In the genomic region with DNA sequence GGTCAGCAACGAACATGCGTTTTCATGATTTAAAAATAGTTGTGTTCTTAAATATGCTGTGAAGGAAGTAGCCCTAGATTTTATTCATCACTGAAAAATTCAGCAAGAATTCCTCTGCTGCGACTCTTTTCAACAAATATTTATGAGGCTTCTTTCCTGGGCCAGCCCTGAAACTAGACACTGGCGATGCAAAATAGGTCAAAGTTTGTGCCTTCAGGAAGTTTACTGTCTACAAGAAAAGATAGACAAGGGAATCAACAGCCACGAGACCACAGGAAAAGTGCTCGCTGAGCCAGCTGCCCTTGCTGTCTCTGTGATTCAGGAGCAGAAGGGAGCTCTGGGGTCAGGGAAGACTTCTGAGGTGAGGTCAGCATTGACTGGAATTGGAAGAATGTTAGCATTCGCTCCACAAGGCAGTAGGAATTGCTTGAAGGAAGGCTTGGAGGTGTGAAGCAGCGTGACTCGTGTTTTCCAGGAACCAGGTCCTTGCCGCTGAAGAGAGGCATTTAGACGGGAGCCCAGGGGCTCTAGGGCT, we compare ENCODE assay signal across 1 cellular context.
TF ChIP-seq lines count a peak whose summit lies in the region.

No MANE protein-coding gene starts in this region.

TF ChIP-seq in K562, 482 proteins besides CTCF, POLR2A, EP300 and RAD21:
- TF ChIP-seq FOXK2 (conservative IDR thresholded peaks at IDR 0.05 in 1 of 2, IDR thresholded peaks at IDR 0.05 in 1 of 2; ENCODE audit: low read depth in 2 of 2) = no peak
- peak; percentile 94 for TF ChIP-seq L3MBTL2 (IDR thresholded peaks at IDR 0.05)
- TF ChIP-seq, protein P1, sequence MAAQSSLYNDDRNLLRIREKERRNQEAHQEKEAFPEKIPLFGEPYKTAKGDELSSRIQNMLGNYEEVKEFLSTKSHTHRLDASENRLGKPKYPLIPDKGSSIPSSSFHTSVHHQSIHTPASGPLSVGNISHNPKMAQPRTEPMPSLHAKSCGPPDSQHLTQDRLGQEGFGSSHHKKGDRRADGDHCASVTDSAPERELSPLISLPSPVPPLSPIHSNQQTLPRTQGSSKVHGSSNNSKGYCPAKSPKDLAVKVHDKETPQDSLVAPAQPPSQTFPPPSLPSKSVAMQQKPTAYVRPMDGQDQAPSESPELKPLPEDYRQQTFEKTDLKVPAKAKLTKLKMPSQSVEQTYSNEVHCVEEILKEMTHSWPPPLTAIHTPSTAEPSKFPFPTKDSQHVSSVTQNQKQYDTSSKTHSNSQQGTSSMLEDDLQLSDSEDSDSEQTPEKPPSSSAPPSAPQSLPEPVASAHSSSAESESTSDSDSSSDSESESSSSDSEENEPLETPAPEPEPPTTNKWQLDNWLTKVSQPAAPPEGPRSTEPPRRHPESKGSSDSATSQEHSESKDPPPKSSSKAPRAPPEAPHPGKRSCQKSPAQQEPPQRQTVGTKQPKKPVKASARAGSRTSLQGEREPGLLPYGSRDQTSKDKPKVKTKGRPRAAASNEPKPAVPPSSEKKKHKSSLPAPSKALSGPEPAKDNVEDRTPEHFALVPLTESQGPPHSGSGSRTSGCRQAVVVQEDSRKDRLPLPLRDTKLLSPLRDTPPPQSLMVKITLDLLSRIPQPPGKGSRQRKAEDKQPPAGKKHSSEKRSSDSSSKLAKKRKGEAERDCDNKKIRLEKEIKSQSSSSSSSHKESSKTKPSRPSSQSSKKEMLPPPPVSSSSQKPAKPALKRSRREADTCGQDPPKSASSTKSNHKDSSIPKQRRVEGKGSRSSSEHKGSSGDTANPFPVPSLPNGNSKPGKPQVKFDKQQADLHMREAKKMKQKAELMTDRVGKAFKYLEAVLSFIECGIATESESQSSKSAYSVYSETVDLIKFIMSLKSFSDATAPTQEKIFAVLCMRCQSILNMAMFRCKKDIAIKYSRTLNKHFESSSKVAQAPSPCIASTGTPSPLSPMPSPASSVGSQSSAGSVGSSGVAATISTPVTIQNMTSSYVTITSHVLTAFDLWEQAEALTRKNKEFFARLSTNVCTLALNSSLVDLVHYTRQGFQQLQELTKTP (IDR thresholded peaks at IDR 0.05; ENCODE audit: low read depth in 1 of 2, partially characterized antibody in 2 of 2) = peak in 1 of 2 experiments; percentile 60
- TF ChIP-seq FOS (IDR thresholded peaks at IDR 0.05; ENCODE audit: extremely low read depth, insufficient read length) = no peak
- 0 out of 2 replicates have a peak, but pooled peaks have one; percentile 17 for TF ChIP-seq FOSL1 (tag; conservative IDR thresholded peaks at IDR 0.05)
- no peak for TF ChIP-seq ZNF41 (CRISPR knock-in tag; conservative IDR thresholded peaks at IDR 0.05)
- TF ChIP-seq, protein P2, sequence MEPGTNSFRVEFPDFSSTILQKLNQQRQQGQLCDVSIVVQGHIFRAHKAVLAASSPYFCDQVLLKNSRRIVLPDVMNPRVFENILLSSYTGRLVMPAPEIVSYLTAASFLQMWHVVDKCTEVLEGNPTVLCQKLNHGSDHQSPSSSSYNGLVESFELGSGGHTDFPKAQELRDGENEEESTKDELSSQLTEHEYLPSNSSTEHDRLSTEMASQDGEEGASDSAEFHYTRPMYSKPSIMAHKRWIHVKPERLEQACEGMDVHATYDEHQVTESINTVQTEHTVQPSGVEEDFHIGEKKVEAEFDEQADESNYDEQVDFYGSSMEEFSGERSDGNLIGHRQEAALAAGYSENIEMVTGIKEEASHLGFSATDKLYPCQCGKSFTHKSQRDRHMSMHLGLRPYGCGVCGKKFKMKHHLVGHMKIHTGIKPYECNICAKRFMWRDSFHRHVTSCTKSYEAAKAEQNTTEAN (CRISPR knock-in tag; IDR thresholded peaks at IDR 0.05) = no peak
- TF ChIP-seq STAT5A (IDR thresholded peaks at IDR 0.05; ENCODE audit: borderline replicate concordance, low read length) = peak; percentile 46
- no peak for TF ChIP-seq SAP30 (IDR thresholded peaks at IDR 0.05; ENCODE audit: borderline replicate concordance, insufficient read depth, low read depth, low read length, poor library complexity, severe bottlenecking)
- TF ChIP-seq PPARD (CRISPR knock-in tag; IDR thresholded peaks at IDR 0.05) = no peak
- TF ChIP-seq TEAD4 (IDR thresholded peaks at IDR 0.05; ENCODE audit: low read length) = no peak
- TF ChIP-seq TEAD4 (CRISPR knock-in tag; IDR thresholded peaks at IDR 0.05; ENCODE audit: borderline replicate concordance) = no peak
- TF ChIP-seq, protein P3, sequence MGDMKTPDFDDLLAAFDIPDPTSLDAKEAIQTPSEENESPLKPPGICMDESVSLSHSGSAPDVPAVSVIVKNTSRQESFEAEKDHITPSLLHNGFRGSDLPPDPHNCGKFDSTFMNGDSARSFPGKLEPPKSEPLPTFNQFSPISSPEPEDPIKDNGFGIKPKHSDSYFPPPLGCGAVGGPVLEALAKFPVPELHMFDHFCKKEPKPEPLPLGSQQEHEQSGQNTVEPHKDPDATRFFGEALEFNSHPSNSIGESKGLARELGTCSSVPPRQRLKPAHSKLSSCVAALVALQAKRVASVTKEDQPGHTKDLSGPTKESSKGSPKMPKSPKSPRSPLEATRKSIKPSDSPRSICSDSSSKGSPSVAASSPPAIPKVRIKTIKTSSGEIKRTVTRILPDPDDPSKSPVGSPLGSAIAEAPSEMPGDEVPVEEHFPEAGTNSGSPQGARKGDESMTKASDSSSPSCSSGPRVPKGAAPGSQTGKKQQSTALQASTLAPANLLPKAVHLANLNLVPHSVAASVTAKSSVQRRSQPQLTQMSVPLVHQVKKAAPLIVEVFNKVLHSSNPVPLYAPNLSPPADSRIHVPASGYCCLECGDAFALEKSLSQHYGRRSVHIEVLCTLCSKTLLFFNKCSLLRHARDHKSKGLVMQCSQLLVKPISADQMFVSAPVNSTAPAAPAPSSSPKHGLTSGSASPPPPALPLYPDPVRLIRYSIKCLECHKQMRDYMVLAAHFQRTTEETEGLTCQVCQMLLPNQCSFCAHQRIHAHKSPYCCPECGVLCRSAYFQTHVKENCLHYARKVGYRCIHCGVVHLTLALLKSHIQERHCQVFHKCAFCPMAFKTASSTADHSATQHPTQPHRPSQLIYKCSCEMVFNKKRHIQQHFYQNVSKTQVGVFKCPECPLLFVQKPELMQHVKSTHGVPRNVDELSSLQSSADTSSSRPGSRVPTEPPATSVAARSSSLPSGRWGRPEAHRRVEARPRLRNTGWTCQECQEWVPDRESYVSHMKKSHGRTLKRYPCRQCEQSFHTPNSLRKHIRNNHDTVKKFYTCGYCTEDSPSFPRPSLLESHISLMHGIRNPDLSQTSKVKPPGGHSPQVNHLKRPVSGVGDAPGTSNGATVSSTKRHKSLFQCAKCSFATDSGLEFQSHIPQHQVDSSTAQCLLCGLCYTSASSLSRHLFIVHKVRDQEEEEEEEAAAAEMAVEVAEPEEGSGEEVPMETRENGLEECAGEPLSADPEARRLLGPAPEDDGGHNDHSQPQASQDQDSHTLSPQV (IDR thresholded peaks at IDR 0.05) = peak; percentile 68
- TF ChIP-seq, protein P4, sequence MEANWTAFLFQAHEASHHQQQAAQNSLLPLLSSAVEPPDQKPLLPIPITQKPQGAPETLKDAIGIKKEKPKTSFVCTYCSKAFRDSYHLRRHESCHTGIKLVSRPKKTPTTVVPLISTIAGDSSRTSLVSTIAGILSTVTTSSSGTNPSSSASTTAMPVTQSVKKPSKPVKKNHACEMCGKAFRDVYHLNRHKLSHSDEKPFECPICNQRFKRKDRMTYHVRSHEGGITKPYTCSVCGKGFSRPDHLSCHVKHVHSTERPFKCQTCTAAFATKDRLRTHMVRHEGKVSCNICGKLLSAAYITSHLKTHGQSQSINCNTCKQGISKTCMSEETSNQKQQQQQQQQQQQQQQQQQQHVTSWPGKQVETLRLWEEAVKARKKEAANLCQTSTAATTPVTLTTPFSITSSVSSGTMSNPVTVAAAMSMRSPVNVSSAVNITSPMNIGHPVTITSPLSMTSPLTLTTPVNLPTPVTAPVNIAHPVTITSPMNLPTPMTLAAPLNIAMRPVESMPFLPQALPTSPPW (CRISPR knock-in tag; IDR thresholded peaks at IDR 0.05) = no peak
- peak; percentile 54 for TF ChIP-seq SMAD4 (CRISPR knock-in tag; conservative IDR thresholded peaks at IDR 0.05)
- no peak for TF ChIP-seq ZNF232 (CRISPR knock-in tag; IDR thresholded peaks at IDR 0.05)
- 0 out of 2 replicates have a peak, but pooled peaks have one; percentile 13 for TF ChIP-seq JUND (IDR thresholded peaks at IDR 0.05; ENCODE audit: borderline replicate concordance, low read depth, low read length)
- peak; percentile 36; the same call in 2 of the 3 replicates for TF ChIP-seq JUND (tag; IDR thresholded peaks at IDR 0.05; ENCODE audit: borderline replicate concordance, low read depth, low read length)
- no peak for TF ChIP-seq POLR2H (tag; IDR thresholded peaks at IDR 0.05; ENCODE audit: low read depth)
- TF ChIP-seq, protein P5, sequence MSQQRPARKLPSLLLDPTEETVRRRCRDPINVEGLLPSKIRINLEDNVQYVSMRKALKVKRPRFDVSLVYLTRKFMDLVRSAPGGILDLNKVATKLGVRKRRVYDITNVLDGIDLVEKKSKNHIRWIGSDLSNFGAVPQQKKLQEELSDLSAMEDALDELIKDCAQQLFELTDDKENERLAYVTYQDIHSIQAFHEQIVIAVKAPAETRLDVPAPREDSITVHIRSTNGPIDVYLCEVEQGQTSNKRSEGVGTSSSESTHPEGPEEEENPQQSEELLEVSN (IDR thresholded peaks at IDR 0.05; ENCODE audit: borderline replicate concordance in 1 of 2, extremely low read depth in 1 of 2, insufficient read depth in 1 of 2, insufficient read length in 1 of 2, low read depth in 1 of 2, low read length in 1 of 2, poor library complexity in 1 of 2, severe bottlenecking in 1 of 2) = peak; percentile 68 to 80
- TF ChIP-seq POLR2AphosphoS5 (IDR thresholded peaks at IDR 0.05; ENCODE audit: control insufficient read depth, insufficient read depth, low read depth, low read length) = no peak
- TF ChIP-seq NFIC (IDR thresholded peaks at IDR 0.05) = peak; percentile 55; the same call in 1 of the 2 replicates
- TF ChIP-seq, protein P6, sequence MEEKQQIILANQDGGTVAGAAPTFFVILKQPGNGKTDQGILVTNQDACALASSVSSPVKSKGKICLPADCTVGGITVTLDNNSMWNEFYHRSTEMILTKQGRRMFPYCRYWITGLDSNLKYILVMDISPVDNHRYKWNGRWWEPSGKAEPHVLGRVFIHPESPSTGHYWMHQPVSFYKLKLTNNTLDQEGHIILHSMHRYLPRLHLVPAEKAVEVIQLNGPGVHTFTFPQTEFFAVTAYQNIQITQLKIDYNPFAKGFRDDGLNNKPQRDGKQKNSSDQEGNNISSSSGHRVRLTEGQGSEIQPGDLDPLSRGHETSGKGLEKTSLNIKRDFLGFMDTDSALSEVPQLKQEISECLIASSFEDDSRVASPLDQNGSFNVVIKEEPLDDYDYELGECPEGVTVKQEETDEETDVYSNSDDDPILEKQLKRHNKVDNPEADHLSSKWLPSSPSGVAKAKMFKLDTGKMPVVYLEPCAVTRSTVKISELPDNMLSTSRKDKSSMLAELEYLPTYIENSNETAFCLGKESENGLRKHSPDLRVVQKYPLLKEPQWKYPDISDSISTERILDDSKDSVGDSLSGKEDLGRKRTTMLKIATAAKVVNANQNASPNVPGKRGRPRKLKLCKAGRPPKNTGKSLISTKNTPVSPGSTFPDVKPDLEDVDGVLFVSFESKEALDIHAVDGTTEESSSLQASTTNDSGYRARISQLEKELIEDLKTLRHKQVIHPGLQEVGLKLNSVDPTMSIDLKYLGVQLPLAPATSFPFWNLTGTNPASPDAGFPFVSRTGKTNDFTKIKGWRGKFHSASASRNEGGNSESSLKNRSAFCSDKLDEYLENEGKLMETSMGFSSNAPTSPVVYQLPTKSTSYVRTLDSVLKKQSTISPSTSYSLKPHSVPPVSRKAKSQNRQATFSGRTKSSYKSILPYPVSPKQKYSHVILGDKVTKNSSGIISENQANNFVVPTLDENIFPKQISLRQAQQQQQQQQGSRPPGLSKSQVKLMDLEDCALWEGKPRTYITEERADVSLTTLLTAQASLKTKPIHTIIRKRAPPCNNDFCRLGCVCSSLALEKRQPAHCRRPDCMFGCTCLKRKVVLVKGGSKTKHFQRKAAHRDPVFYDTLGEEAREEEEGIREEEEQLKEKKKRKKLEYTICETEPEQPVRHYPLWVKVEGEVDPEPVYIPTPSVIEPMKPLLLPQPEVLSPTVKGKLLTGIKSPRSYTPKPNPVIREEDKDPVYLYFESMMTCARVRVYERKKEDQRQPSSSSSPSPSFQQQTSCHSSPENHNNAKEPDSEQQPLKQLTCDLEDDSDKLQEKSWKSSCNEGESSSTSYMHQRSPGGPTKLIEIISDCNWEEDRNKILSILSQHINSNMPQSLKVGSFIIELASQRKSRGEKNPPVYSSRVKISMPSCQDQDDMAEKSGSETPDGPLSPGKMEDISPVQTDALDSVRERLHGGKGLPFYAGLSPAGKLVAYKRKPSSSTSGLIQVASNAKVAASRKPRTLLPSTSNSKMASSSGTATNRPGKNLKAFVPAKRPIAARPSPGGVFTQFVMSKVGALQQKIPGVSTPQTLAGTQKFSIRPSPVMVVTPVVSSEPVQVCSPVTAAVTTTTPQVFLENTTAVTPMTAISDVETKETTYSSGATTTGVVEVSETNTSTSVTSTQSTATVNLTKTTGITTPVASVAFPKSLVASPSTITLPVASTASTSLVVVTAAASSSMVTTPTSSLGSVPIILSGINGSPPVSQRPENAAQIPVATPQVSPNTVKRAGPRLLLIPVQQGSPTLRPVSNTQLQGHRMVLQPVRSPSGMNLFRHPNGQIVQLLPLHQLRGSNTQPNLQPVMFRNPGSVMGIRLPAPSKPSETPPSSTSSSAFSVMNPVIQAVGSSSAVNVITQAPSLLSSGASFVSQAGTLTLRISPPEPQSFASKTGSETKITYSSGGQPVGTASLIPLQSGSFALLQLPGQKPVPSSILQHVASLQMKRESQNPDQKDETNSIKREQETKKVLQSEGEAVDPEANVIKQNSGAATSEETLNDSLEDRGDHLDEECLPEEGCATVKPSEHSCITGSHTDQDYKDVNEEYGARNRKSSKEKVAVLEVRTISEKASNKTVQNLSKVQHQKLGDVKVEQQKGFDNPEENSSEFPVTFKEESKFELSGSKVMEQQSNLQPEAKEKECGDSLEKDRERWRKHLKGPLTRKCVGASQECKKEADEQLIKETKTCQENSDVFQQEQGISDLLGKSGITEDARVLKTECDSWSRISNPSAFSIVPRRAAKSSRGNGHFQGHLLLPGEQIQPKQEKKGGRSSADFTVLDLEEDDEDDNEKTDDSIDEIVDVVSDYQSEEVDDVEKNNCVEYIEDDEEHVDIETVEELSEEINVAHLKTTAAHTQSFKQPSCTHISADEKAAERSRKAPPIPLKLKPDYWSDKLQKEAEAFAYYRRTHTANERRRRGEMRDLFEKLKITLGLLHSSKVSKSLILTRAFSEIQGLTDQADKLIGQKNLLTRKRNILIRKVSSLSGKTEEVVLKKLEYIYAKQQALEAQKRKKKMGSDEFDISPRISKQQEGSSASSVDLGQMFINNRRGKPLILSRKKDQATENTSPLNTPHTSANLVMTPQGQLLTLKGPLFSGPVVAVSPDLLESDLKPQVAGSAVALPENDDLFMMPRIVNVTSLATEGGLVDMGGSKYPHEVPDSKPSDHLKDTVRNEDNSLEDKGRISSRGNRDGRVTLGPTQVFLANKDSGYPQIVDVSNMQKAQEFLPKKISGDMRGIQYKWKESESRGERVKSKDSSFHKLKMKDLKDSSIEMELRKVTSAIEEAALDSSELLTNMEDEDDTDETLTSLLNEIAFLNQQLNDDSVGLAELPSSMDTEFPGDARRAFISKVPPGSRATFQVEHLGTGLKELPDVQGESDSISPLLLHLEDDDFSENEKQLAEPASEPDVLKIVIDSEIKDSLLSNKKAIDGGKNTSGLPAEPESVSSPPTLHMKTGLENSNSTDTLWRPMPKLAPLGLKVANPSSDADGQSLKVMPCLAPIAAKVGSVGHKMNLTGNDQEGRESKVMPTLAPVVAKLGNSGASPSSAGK (IDR thresholded peaks at IDR 0.05) = peak; percentile 84
- TF ChIP-seq RFX5 (IDR thresholded peaks at IDR 0.05; ENCODE audit: low read depth, low read length) = no peak
- TF ChIP-seq CXXC5 (CRISPR knock-in tag; IDR thresholded peaks at IDR 0.05) = peak; percentile 28; the same call in 1 of the 2 replicates
- TF ChIP-seq ZKSCAN1 (IDR thresholded peaks at IDR 0.05; ENCODE audit: low read depth, low read length) = no peak
- TF ChIP-seq TEAD2 (tag; IDR thresholded peaks at IDR 0.05) = no peak
